Comparison of ENCODE assay signal across 10 cellular contexts in the genomic region with DNA sequence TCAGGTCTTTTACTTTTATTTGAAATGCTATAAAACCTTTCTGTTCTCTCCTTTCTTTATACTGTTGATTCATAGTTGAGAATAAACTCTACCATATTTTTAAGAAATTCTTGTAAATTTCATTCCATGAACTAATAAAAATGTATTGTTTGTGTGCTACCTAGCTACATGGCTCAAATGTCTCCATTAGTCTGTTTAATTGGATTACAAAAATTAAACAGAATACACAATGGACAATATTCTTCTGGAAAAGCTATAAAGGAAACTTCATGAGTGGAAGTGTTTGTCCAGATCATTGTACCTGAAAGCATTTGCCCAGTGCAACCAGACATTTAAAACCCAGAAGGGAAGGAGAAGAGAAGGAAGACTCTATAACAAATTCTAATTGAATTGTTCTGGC. TPM values are rescaled to one million over a fixed set of nuclear protein-coding genes. Genes with fewer than 3 reads are reported as not detected.
"Had no signal": no experiment of that assay in that cellular context is flagged by ENCODE, and none has a peak within 500 bp of the region (broad histone marks: within the 10 kb centered on the region; RNA-seq: fewer than 3 reads in every experiment).

No MANE protein-coding gene starts in this region.

- ATAC-seq: HepG2, K562 had no signal

- H3K9ac ChIP-seq: KMS-11 had no signal

- FAIRE-seq: HepG2, HTR-8/SVneo, K562 had no signal

- H3K4me3 ChIP-seq: K562 had no signal

- H3K27ac ChIP-seq: HL-60, KMS-11 had no signal

- DNase-seq: IMR-90, KBM-7, KG1 had no signal

- H3K4me2 ChIP-seq: KMS-11 had no signal

RNA-seq across cellular contexts. Expression of a gene that starts 20.1 kb away (rescaled TPM):
- total RNA-seq: HepG2, HT-29, HT1080, K562 had no signal
